ENCODE assay signal across 10 cellular contexts in the genomic region with DNA sequence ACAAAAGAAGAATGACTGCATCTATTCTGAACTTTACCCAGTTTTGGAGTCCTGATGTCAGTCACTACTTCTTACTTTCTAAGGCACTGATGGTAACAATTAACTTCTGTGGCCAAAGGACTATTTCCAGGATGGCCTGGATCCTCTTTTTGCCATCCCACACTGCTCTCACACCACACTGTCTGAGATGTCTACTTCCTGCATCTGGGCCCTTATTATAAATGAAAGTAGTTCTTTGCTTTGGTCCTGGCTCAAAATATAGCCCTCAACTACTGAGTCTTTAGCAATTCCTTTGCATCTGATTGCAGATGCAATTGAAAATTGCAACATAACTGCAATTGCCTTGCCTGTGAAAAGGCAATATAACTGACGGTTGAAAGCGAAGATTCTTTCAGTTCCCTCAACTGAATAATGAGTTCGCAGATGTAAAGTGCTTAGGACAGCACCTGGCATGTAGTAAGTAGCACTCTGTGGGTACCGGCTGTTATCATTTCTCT. TPM values are rescaled to one million over a fixed set of nuclear protein-coding genes. Genes with fewer than 3 reads are reported as not detected.
A peak's percentile ranks its signal among the peaks of the same experiment; 100 is the strongest.
DNase-seq lines count a peak whose midpoint lies in the region; ATAC-seq and TF ChIP-seq lines count a peak whose summit lies in the region.
"Had no signal": no experiment of that assay in that cellular context is flagged by ENCODE, and none has a peak within 500 bp of the region (broad histone marks: within the 10 kb centered on the region; RNA-seq: fewer than 3 reads in every experiment).

No MANE protein-coding gene starts in this region.

- CTCF ChIA-PET in CD8-positive, alpha-beta T cell (lab: Charles Lee) = no interaction called here
- CTCF ChIA-PET in Panc1 (lab: Charles Lee) = no interaction called here

- DNase-seq in CD8-positive, alpha-beta T cell = no peak
- DNase-seq in Panc1 (ENCODE audit: low read depth, low spot score) = no peak
- no peak for DNase-seq in DMS114 treated with DMSO at 0.1 percent for 48 hours (lab: John Stamatoyannopoulos, UW; ENCODE audit: unreplicated experiment)
- no peak for DNase-seq in tibial artery
- DNase-seq in NCI-H446 (lab: John Stamatoyannopoulos, UW) = no peak
- no peak for DNase-seq in activated T-cell treated with anti-CD3 and anti-CD28 coated beads, Interleukin-2, amount 50 U/mL, for 72 hours
- DNase-seq: psoas muscle, SW 1271 had no signal

- peaks cover 49% of the 10 kb centered on the region for H3K4me1 Mint-ChIP-seq in CD8-positive, alpha-beta T cell (ENCODE audit: low read depth)
- peaks cover 21% of the 10 kb centered on the region for H3K4me1 Mint-ChIP-seq in activated T-cell treated with anti-CD3 and anti-CD28 coated beads, Interleukin-2, amount 50 U/mL, for 72 hours (ENCODE audit: low read depth)

- TF ChIP-seq CTCF in CD8-positive, alpha-beta T cell (IDR thresholded peaks at IDR 0.05) = no peak
- TF ChIP-seq CTCF in Panc1 (IDR thresholded peaks at IDR 0.05) (no peak), tibial artery (IDR thresholded peaks at IDR 0.05) (no peak)

- peak overlapping the region; percentile 73 for H3K27ac Mint-ChIP-seq in CD8-positive, alpha-beta T cell
- no peak overlapping the region for H3K27ac Mint-ChIP-seq in activated T-cell treated with anti-CD3 and anti-CD28 coated beads, Interleukin-2, amount 50 U/mL, for 72 hours

- POLR2A ChIA-PET in CD8-positive, alpha-beta T cell (lab: Charles Lee) = interaction anchor here (1.7 kb wide), 1 partner anchor 23 kb away, joined by 3 read pairs; no protein-coding TSS in a partner anchor
- POLR2A ChIA-PET in Panc1 (lab: Charles Lee) = no interaction called here

- in situ Hi-C loops in Panc1 (cut with HindIII; ENCODE audit: low pct_unique_long_range_greater_than_20kb, low sequenced_read_pairs) = no loop called here

- no peak for ATAC-seq in CD8-positive, alpha-beta T cell
- peak; percentile 92 for ATAC-seq in GM19395 (IDR thresholded peaks at IDR 0.05; ENCODE audit: unreplicated experiment)
- peak; percentile 93 for ATAC-seq in HG03064 (IDR thresholded peaks at IDR 0.05; ENCODE audit: low read depth, unreplicated experiment)
- no peak for ATAC-seq in Panc1
- ATAC-seq in activated T-cell treated with anti-CD3 and anti-CD28 coated beads, Interleukin-2, amount 50 U/mL, for 72 hours (replicated peaks in 1 of 2) = no peak
- ATAC-seq: psoas muscle had no signal

- H3K4me1 ChIP-seq in CD8-positive, alpha-beta T cell (ENCODE audit: insufficient read depth, low read length) = peaks cover 23% of the 10 kb centered on the region
- H3K4me1 ChIP-seq in Panc1 (ENCODE audit: control insufficient read depth, insufficient read depth, low read length) (no peaks in the 10 kb centered on the region), tibial artery (no peaks in the 10 kb centered on the region)
- H3K4me1 ChIP-seq: psoas muscle had no signal

- H3K4me3 Mint-ChIP-seq in CD8-positive, alpha-beta T cell = no peak overlapping the region
- H3K4me3 Mint-ChIP-seq in activated T-cell treated with anti-CD3 and anti-CD28 coated beads, Interleukin-2, amount 50 U/mL, for 72 hours = no peak overlapping the region

- H3K27me3 ChIP-seq in CD8-positive, alpha-beta T cell (ENCODE audit: insufficient read depth, low read length) = no peaks in the 10 kb centered on the region
- H3K27me3 ChIP-seq in Panc1 (ENCODE audit: control insufficient read depth, insufficient read depth, low read length) (no peaks in the 10 kb centered on the region), tibial artery (no peaks in the 10 kb centered on the region)

- no peak overlapping the region for H3K27ac ChIP-seq in CD8-positive, alpha-beta T cell (ENCODE audit: low read depth, low read length)
- H3K27ac ChIP-seq in Panc1 (ENCODE audit: low read length) (0 out of 2 replicates have a peak overlapping the region, but pooled peaks have one; percentile 29), tibial artery (no peak overlapping the region)
- H3K27ac ChIP-seq: psoas muscle had no signal

- BruUV-seq in Panc1 (replicated peaks; lab: Mats Ljungman, UMichigan) = no TSS peak

- H3K36me3 Mint-ChIP-seq in CD8-positive, alpha-beta T cell = no peaks in the 10 kb centered on the region
- H3K36me3 Mint-ChIP-seq in activated T-cell treated with anti-CD3 and anti-CD28 coated beads, Interleukin-2, amount 50 U/mL, for 72 hours (ENCODE audit: insufficient read depth in 2 of 2) = peaks cover 3% of the 10 kb centered on the region in 2 donors

- no peaks in the 10 kb centered on the region for H3K9me3 ChIP-seq in CD8-positive, alpha-beta T cell (ENCODE audit: low read length)
- H3K9me3 ChIP-seq in Panc1 (ENCODE audit: control insufficient read depth, insufficient read depth, low read depth, low read length) = no peaks in the 10 kb centered on the region
- no peaks in the 10 kb centered on the region for H3K9me3 ChIP-seq in tibial artery
- H3K9me3 ChIP-seq: psoas muscle had no signal

- no peak overlapping the region for H3K4me3 ChIP-seq in CD8-positive, alpha-beta T cell (ENCODE audit: low read depth, low read length)
- H3K4me3 ChIP-seq in Panc1 (ENCODE audit: low read depth in 2 of 2, low read length in 2 of 2) (no peak overlapping the region), tibial artery (no peak overlapping the region)
- H3K4me3 ChIP-seq: psoas muscle had no signal

- no peaks in the 10 kb centered on the region for H3K36me3 ChIP-seq in CD8-positive, alpha-beta T cell (ENCODE audit: insufficient read depth, low read length)
- H3K36me3 ChIP-seq in Panc1 (ENCODE audit: control insufficient read depth, insufficient read depth, low read length) = no peaks in the 10 kb centered on the region
- no peaks in the 10 kb centered on the region for H3K36me3 ChIP-seq in tibial artery

- H3K27me3 Mint-ChIP-seq in CD8-positive, alpha-beta T cell (ENCODE audit: low read depth) = no peaks in the 10 kb centered on the region
- peaks cover 43% of the 10 kb centered on the region for H3K27me3 Mint-ChIP-seq in activated T-cell treated with anti-CD3 and anti-CD28 coated beads, Interleukin-2, amount 50 U/mL, for 72 hours (ENCODE audit: low read depth)

- intact Hi-C loops in CD8-positive, alpha-beta T cell (cut with DNase I, micrococcal nuclease) = loop anchor here in 1 of 2 experiments (2.0 kb wide), 1 partner anchor 22 kb away; no protein-coding TSS in a partner anchor
- intact Hi-C loops in Panc1 (cut with micrococcal nuclease; ENCODE audit: unreplicated experiment) = no loop called here
- intact Hi-C loops in tibial artery (cut with DNase I; ENCODE audit: low total_unique reads) = no loop called here

- H3K9me3 Mint-ChIP-seq in CD8-positive, alpha-beta T cell = no peaks in the 10 kb centered on the region
- H3K9me3 Mint-ChIP-seq in activated T-cell treated with anti-CD3 and anti-CD28 coated beads, Interleukin-2, amount 50 U/mL, for 72 hours = no peaks in the 10 kb centered on the region

RNA-seq across cellular contexts. Expression of gene COQ2, which starts 44.2 kb away (rescaled TPM):
- 1 to 10 TPM; 9.0 to 9.8 TPM for total RNA-seq in CD8-positive, alpha-beta T cell
- 28.1 TPM for total RNA-seq in Panc1 (2021; ENCODE audit: unreplicated experiment)
- 16.7 TPM for polyA plus RNA-seq in Panc1 (2012; ENCODE audit: insufficient read length)
- total RNA-seq in activated T-cell treated with anti-CD3 and anti-CD28 coated beads, Interleukin-2, amount 50 U/mL, for 72 hours = 10 to 100 TPM; 15.9 to 19.4 TPM

Comparison
In these comparisons a context has a peak if more than half of its experiments do, and no peak if none do; other contexts are left out.
1. ATAC-seq: peak in GM19395 (single experiment) and HG03064 (single experiment); none in CD8-positive, alpha-beta T cell (single experiment), Panc1 (single experiment) and activated T-cell treated with anti-CD3 and anti-CD28 coated beads, Interleukin-2, amount 50 U/mL, for 72 hours (0 of 2).